In the genomic region with DNA sequence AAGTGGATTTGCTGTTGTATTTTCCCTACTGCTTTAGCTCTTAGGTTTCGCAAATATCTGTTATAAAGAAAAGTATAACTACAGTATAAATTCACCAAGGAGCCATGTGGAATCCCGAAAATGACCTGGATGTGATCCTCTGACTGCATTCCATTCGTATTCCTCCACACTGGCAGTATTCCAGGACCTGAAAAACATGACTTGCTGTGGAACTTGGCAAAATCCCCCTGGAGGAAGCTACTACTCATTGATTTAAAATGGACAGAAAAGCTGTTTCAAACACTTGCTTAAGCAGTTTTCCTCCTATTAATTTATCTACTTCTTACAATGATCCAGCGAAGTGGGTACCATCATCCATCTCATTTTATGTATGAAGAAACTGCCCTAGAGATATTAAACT, we compare ENCODE assay signal across 11 cellular contexts. TPM values are rescaled to one million over a fixed set of nuclear protein-coding genes. Genes with fewer than 3 reads are reported as not detected.
A peak's percentile ranks its signal among the peaks of the same experiment; 100 is the strongest.
DNase-seq lines count a peak whose midpoint lies in the region; TF ChIP-seq lines count a peak whose summit lies in the region.
"Had no signal": no experiment of that assay in that cellular context is flagged by ENCODE, and none has a peak within 500 bp of the region (broad histone marks: within the 10 kb centered on the region; RNA-seq: fewer than 3 reads in every experiment).

No MANE protein-coding gene starts in this region.

- H3K9me3 Mint-ChIP-seq in Caco-2 (ENCODE audit: unreplicated experiment) = no peaks in the 10 kb centered on the region

- H3K4me3 Mint-ChIP-seq in Caco-2 (ENCODE audit: unreplicated experiment) = no peak overlapping the region

- no peak overlapping the region for H3K27ac Mint-ChIP-seq in Caco-2 (ENCODE audit: unreplicated experiment)

- H3K4me1 Mint-ChIP-seq in Caco-2 (ENCODE audit: low read depth, unreplicated experiment) = no peaks in the 10 kb centered on the region

- H3K4me1 ChIP-seq in Caco-2 = no peaks in the 10 kb centered on the region

- POLR2A ChIA-PET in Caco-2 (lab: Charles Lee) = no interaction called here

- CTCF ChIA-PET in Caco-2 (lab: Charles Lee) = no interaction called here

- no peaks in the 10 kb centered on the region for H3K36me3 Mint-ChIP-seq in Caco-2 (ENCODE audit: insufficient read depth, unreplicated experiment)

- no peaks in the 10 kb centered on the region for H3K27me3 ChIP-seq in Caco-2 (replicated peaks; ENCODE audit: control insufficient read depth, insufficient read depth, low read length)
- H3K27me3 ChIP-seq: heart right ventricle had no signal

- no peaks in the 10 kb centered on the region for H3K9me3 ChIP-seq in Caco-2
- H3K9me3 ChIP-seq: heart right ventricle had no signal

- no peaks in the 10 kb centered on the region for H3K36me3 ChIP-seq in Caco-2 (ENCODE audit: control insufficient read depth, insufficient read depth, low read length)
- H3K36me3 ChIP-seq: heart right ventricle had no signal

- H3K27ac ChIP-seq in caudate nucleus (ENCODE audit: low read depth, low read length) = no peak overlapping the region

- intact Hi-C loops in Caco-2 (cut with micrococcal nuclease; ENCODE audit: unreplicated experiment) = no loop called here

- H3K4me3 ChIP-seq in AG10803 (ENCODE audit: low read length) (no peak overlapping the region), Caco-2 (ENCODE audit: low read depth, low read length) (no peak overlapping the region)
- H3K4me3 ChIP-seq: heart right ventricle had no signal

- BruUV-seq in Caco-2 (replicated peaks; lab: Mats Ljungman, UMichigan) = no TSS peak

- TF ChIP-seq CTCF in AG10803 (conservative IDR thresholded peaks at IDR 0.05; ENCODE audit: low read length) = peak; percentile 37; the same call in 1 of the 2 replicates
- TF ChIP-seq CTCF in Caco-2 (IDR thresholded peaks at IDR 0.05; ENCODE audit: insufficient read depth in 1 of 2, low read depth in 1 of 2, low read length in 1 of 2, severe bottlenecking in 1 of 2, unreplicated experiment in 1 of 2) = no peak

- DNase-seq in AG10803 (ENCODE audit: low read depth) (peak; percentile 93), M059J (ENCODE audit: low read depth) (peak; percentile 85), dedifferentiated amniotic fluid mesenchymal stem cell (ENCODE audit: extremely low spot score) (peak; percentile 38), myocyte (ENCODE audit: low read depth) (peak; percentile 68), activated gamma-delta T cell treated with Interleukin-2 at 50 U/mL for 16 hours (no peak), Caco-2 (no peak), SHP77 treated with DMSO at 0.1 percent for 48 hours (lab: John Stamatoyannopoulos, UW) (no peak), caudate nucleus (lab: John Stamatoyannopoulos, UW) (no peak)
- DNase-seq: activated T-cell treated with anti-CD3 and anti-CD28 coated beads for 4 hours, heart right ventricle, NCI-H1694 treated with DMSO at 0.1 percent for 48 hours had no signal

- H3K27me3 Mint-ChIP-seq in Caco-2 (ENCODE audit: insufficient read depth, unreplicated experiment) = peaks cover 8% of the 10 kb centered on the region

RNA-seq across cellular contexts. Expression of a gene that starts 13.3 kb away (rescaled TPM):
- 0.22 and 1.0 TPM in 2 replicates for total RNA-seq in M059J (2014; rRNA removed; shearing (Covaris generic))
- total RNA-seq in myocyte (0.35 and 0.42 TPM in 2 replicates), Caco-2 (2022) (1.4 and 2.3 TPM in 2 replicates)
- 2.6 TPM for polyA plus RNA-seq in myocyte (2012)

RNA-seq across cellular contexts. Expression of a gene that starts 54.3 kb away (rescaled TPM):
- 3.1 and 3.7 TPM in 2 replicates for total RNA-seq in M059J (2014; rRNA removed; shearing (Covaris generic))
- total RNA-seq in myocyte = 7.3 and 7.5 TPM in 2 replicates
- 4.5 TPM for polyA plus RNA-seq in myocyte (2012)
- 2.7 TPM in 2 replicates for total RNA-seq in Caco-2 (2022)

Comparison
In these comparisons a context has a peak if more than half of its experiments do, and no peak if none do; other contexts are left out.
1. DNase-seq: peak in AG10803 (single experiment), M059J (single experiment), dedifferentiated amniotic fluid mesenchymal stem cell (single experiment) and myocyte (single experiment); none in activated gamma-delta T cell treated with Interleukin-2 at 50 U/mL for 16 hours (single experiment), Caco-2 (0 of 2), SHP77 treated with DMSO at 0.1 percent for 48 hours (single experiment) and caudate nucleus (0 of 61).